ENCODE assay signal across 12 cellular contexts in the genomic region with DNA sequence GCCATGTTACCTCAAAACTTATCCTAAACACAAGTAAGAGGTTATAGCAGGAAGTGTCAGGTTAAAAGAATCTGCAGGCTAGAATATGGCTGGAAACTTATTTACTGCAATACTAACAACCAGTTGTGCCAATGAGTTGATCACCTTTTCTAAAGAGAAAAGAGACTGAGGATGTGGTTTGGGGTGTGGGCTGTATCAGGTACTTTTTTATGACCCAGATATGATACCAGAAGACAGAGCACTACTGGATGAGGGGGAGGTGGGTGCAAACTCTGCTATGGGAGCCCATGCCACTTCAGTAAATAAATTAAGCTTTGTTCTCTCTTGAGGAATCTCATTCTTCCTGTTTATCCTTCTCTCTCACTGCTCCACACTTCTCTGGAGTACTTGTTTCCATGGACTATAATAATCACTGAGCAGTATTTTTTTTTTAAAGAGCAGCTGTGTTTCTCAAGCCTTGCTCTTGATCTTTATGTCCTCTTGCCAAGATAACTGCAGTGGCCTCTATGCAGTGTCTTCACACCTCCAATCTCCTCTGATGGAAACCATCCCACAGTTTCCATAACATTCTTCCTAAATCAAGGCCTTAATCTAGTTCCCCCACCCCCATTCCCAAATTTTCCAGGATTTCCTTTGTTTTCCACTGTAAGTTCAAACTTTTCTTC. TPM values are rescaled to one million over a fixed set of nuclear protein-coding genes. Genes with fewer than 3 reads are reported as not detected.
A peak's percentile ranks its signal among the peaks of the same experiment; 100 is the strongest.
DNase-seq lines count a peak whose midpoint lies in the region; ATAC-seq and TF ChIP-seq lines count a peak whose summit lies in the region.
"Had no signal": no experiment of that assay in that cellular context is flagged by ENCODE, and none has a peak within 500 bp of the region (broad histone marks: within the 10 kb centered on the region; RNA-seq: fewer than 3 reads in every experiment).

No MANE protein-coding gene starts in this region.

- no peak overlapping the region for H3K27ac ChIP-seq in vagina
- H3K27ac ChIP-seq: 22Rv1 had no signal

- no peaks in the 10 kb centered on the region for H3K36me3 ChIP-seq in vagina

- H3K9me3 ChIP-seq in vagina: no peaks in the 10 kb centered on the region
- H3K9me3 ChIP-seq: spleen had no signal

- no peaks in the 10 kb centered on the region for H3K27me3 ChIP-seq in vagina
- H3K27me3 ChIP-seq: spleen had no signal

- DNase-seq in DMS79 treated with DMSO at 0.1 percent for 48 hours (lab: John Stamatoyannopoulos, UW) (peak; percentile 47), DMS79 (lab: John Stamatoyannopoulos, UW) (no peak), left ventricle myocardium superior (no peak), vagina (ENCODE audit: extremely low spot score in 2 of 2) (no peak), T1000 (lab: John Stamatoyannopoulos, UW) (no peak), EL (no peak)
- DNase-seq: anterior cingulate cortex, spleen had no signal

- H3K4me3 ChIP-seq in vagina: no peak overlapping the region
- H3K4me3 ChIP-seq: spleen had no signal

- H3K4me1 ChIP-seq in vagina: no peaks in the 10 kb centered on the region

- TF ChIP-seq CTCF in vagina (IDR thresholded peaks at IDR 0.05): no peak

- intact Hi-C loops in left ventricle myocardium superior (cut with micrococcal nuclease) (no loop called here), vagina (cut with DNase I) (no loop called here)

- peak; percentile 70 for ATAC-seq in GM21515 (IDR thresholded peaks at IDR 0.05; ENCODE audit: unreplicated experiment)
- peak; percentile 88 for ATAC-seq in HG03521 (IDR thresholded peaks at IDR 0.05; ENCODE audit: unreplicated experiment)
- peak; percentile 54 for ATAC-seq in left ventricle myocardium superior
- ATAC-seq: HCT116 had no signal

- no peak for TF ChIP-seq POLR2A in vagina (IDR thresholded peaks at IDR 0.05)

RNA-seq across cellular contexts. Expression of gene NOSTRIN, which starts 51.2 kb away (rescaled TPM):
- total RNA-seq in left ventricle myocardium superior (11.5 TPM), vagina (30.0 TPM)
